Comparison of ENCODE assay signal across 14 cellular contexts in the genomic region with DNA sequence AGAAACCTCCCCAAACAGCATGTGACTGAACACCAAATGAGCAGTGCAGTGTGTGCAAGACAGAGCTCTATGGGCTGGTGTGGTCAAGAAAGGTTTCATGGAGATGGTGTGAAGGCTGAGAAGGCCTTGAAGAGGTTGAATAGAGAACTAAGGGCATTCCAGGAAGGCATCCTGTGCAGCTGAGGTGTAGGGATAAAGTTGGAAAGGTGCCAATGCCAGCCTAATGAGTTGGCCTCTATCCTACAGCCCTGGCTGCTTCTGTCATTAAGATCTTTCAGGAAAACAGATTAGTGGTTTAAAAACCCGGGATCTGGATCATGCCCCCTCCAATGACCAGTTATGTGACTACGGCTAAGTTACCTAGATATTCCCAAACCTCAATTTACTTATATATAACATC. TPM values are rescaled to one million over a fixed set of nuclear protein-coding genes. Genes with fewer than 3 reads are reported as not detected.
DNase-seq lines count a peak whose midpoint lies in the region; ATAC-seq, FAIRE-seq and TF ChIP-seq lines count a peak whose summit lies in the region.
"Had no signal": no experiment of that assay in that cellular context is flagged by ENCODE, and none has a peak within 500 bp of the region (broad histone marks: within the 10 kb centered on the region; RNA-seq: fewer than 3 reads in every experiment).

No MANE protein-coding gene starts in this region.

- in situ Hi-C loops in mammary epithelial cell (cut with MboI; ENCODE audit: low sequenced_read_pairs in 2 of 2) (loop anchor here in 1 of 2 donors (10.0 kb wide), 1 partner anchor 48 kb away; no protein-coding TSS in a partner anchor), GM12878 (cut with MboI) (no loop called here)

- peak; percentile 45 for DNase-seq in MCF 10A (ENCODE audit: unreplicated experiment)
- no peak for DNase-seq in mammary epithelial cell
- peak; percentile 9 for DNase-seq in NCI-H1105 treated with DMSO at 0.1 percent for 48 hours (lab: John Stamatoyannopoulos, UW)
- DNase-seq in GM12878 (ENCODE audit: low read depth, low spot score): no peak
- DNase-seq in vagina (ENCODE audit: extremely low spot score in 2 of 2): peak; percentile 29 to 34
- no peak for DNase-seq in HPDE6-E6E7 (ENCODE audit: extremely low spot score)
- no peak for DNase-seq in NCI-H1092 (lab: John Stamatoyannopoulos, UW)
- DNase-seq: CD8-positive, alpha-beta T cell; DMS153; H9; NCI-H1930; NCI-H510A; PC-9 had no signal

- TF ChIP-seq POLR2A in GM12878 (IDR thresholded peaks at IDR 0.05; ENCODE audit: low read depth, low read length): no peak
- TF ChIP-seq POLR2A in vagina (IDR thresholded peaks at IDR 0.05): no peak

- H3K36me3 ChIP-seq in mammary epithelial cell (ENCODE audit: insufficient read depth, low read length) (peaks cover 21% of the 10 kb centered on the region), GM12878 (ENCODE audit: control insufficient read depth in 2 of 2, insufficient read depth in 2 of 2, low read length in 1 of 2) (peaks cover 14 to 19% of the 10 kb centered on the region in 2 experiments), vagina (peaks cover 0 to 15% of the 10 kb centered on the region in 2 donors)

- RAD21 ChIA-PET in GM12878 (lab: Charles Lee; ENCODE audit: unreplicated experiment): interaction anchor here (1.1 to 8.2 kb wide), 5 partner anchors 10 to 567 kb away, joined by 3 to 124 read pairs (median 79); a partner anchor contains a TSS

- H3K9me3 ChIP-seq in mammary epithelial cell (replicated peaks; ENCODE audit: insufficient read depth, low read length) (no peaks in the 10 kb centered on the region), GM12878 (replicated peaks; ENCODE audit: control insufficient read depth, insufficient read depth, low read length) (no peaks in the 10 kb centered on the region), vagina (no peaks in the 10 kb centered on the region)

- peaks cover 25% of the 10 kb centered on the region for H3K4me1 Mint-ChIP-seq in MCF 10A (ENCODE audit: insufficient read depth, unreplicated experiment)

- 93% methylated on average over 2 of the region's 2 CpGs for WGBS in mammary epithelial cell (ENCODE audit: low coverage, missing lambda C conversion rate)
- 76% methylated on average over 2 of the region's 2 CpGs for WGBS in GM12878 (ENCODE audit: insufficient coverage, insufficient replicate concordance, low lambda C conversion rate, missing lambda C conversion rate)

- H3K36me3 Mint-ChIP-seq in MCF 10A (ENCODE audit: insufficient read depth, unreplicated experiment): peaks cover 51% of the 10 kb centered on the region

- H3K27me3 ChIP-seq in mammary epithelial cell (ENCODE audit: insufficient read depth, low read length): no peaks in the 10 kb centered on the region
- H3K27me3 ChIP-seq in GM12878 (replicated peaks in 1 of 2; ENCODE audit: control insufficient read depth in 2 of 2, insufficient read depth in 2 of 2, low read length in 1 of 2): no peaks in the 10 kb centered on the region
- H3K27me3 ChIP-seq in vagina: no peaks in the 10 kb centered on the region

- H3K27ac ChIP-seq in mammary epithelial cell (ENCODE audit: insufficient read depth, low read depth, low read length): no peak overlapping the region
- no peak overlapping the region for H3K27ac ChIP-seq in GM12878 (ENCODE audit: control insufficient read depth, insufficient read depth)
- H3K27ac ChIP-seq in vagina: no peak overlapping the region
- H3K27ac ChIP-seq: PC-9 had no signal

- TF ChIP-seq CTCF in MCF 10A (IDR thresholded peaks at IDR 0.05; ENCODE audit: unreplicated experiment) (no peak), mammary epithelial cell (conservative IDR thresholded peaks at IDR 0.05 in 1 of 2, IDR thresholded peaks at IDR 0.05 in 1 of 2; ENCODE audit: extremely low read depth in 1 of 2, insufficient read depth in 1 of 2, low read depth in 1 of 2, low read length in 2 of 2) (no peak), GM12878 (IDR thresholded peaks at IDR 0.05 in 2 of 3, conservative IDR thresholded peaks at IDR 0.05 in 1 of 3; ENCODE audit: control insufficient read depth in 2 of 3, extremely low read depth in 1 of 3, insufficient read depth in 1 of 3, low read depth in 3 of 3, low read length in 3 of 3) (no peak), vagina (IDR thresholded peaks at IDR 0.05) (no peak)

- H3K4me1 ChIP-seq in mammary epithelial cell (ENCODE audit: insufficient read depth, low read length): peaks cover 16% of the 10 kb centered on the region
- H3K4me1 ChIP-seq in GM12878 (ENCODE audit: control insufficient read depth, insufficient read depth, low read length): peaks cover 26% of the 10 kb centered on the region
- H3K4me1 ChIP-seq in vagina: peaks cover 25% of the 10 kb centered on the region

- H4K20me1 ChIP-seq in mammary epithelial cell (ENCODE audit: insufficient read depth, low read length) (no peaks in the 10 kb centered on the region), GM12878 (ENCODE audit: control insufficient read depth, insufficient read depth) (no peaks in the 10 kb centered on the region)

- peaks cover 73% of the 10 kb centered on the region for H3K79me2 ChIP-seq in mammary epithelial cell (ENCODE audit: insufficient read depth, low read length)
- peaks cover 56% of the 10 kb centered on the region for H3K79me2 ChIP-seq in GM12878 (ENCODE audit: control insufficient read depth, insufficient read depth, low read length)

- H3K4me3 ChIP-seq in mammary epithelial cell (replicated peaks in 1 of 3; ENCODE audit: insufficient read depth in 1 of 3, low read depth in 2 of 3, low read length in 3 of 3) (no peak overlapping the region), GM12878 (no peak overlapping the region), vagina (no peak overlapping the region)
- H3K4me3 ChIP-seq: PC-9 had no signal

- H3K27ac Mint-ChIP-seq in MCF 10A (ENCODE audit: low read depth, unreplicated experiment): no peak overlapping the region
- H3K27ac Mint-ChIP-seq: CD8-positive, alpha-beta T cell had no signal

- H3K4me3 Mint-ChIP-seq in MCF 10A (ENCODE audit: unreplicated experiment): no peak overlapping the region
- H3K4me3 Mint-ChIP-seq: CD8-positive, alpha-beta T cell; H9 had no signal

- no peak for TF ChIP-seq EP300 in GM12878 (IDR thresholded peaks at IDR 0.05; ENCODE audit: borderline replicate concordance in 1 of 2, control insufficient read depth in 1 of 2, low read depth in 2 of 2, low read length in 2 of 2)

- no peak for TF ChIP-seq RAD21 in GM12878 (IDR thresholded peaks at IDR 0.05; ENCODE audit: insufficient read depth, low read depth, low read length)

- H2AFZ ChIP-seq in mammary epithelial cell (ENCODE audit: low read depth, low read length) (no peak overlapping the region), GM12878 (ENCODE audit: control insufficient read depth, low read depth, low read length) (no peak overlapping the region)
- H2AFZ ChIP-seq: PC-9 had no signal

- CTCF ChIA-PET in MCF 10A (lab: Yijun Ruan, JAX): interaction anchor here (0.7 to 11.6 kb wide), 11 partner anchors 10 to 916 kb away, joined by 3 to 213 read pairs (median 6); a partner anchor contains a TSS
- CTCF ChIA-PET in mammary epithelial cell (lab: Charles Lee; ENCODE audit: low non-redundant PET): no interaction called here
- CTCF ChIA-PET in GM12878 (lab: Yijun Ruan, JAX): interaction anchor here (1.1 to 11.2 kb wide), 11 partner anchors 9 to 328 kb away, joined by 3 to 137 read pairs (median 10); a partner anchor contains a TSS

- no peaks in the 10 kb centered on the region for H3K9me3 Mint-ChIP-seq in MCF 10A (ENCODE audit: unreplicated experiment)
- H3K9me3 Mint-ChIP-seq: CD8-positive, alpha-beta T cell; H9 had no signal

- H3K9ac ChIP-seq in mammary epithelial cell (ENCODE audit: insufficient read depth, low read length): no peak overlapping the region
- H3K9ac ChIP-seq in GM12878 (ENCODE audit: control insufficient read depth, insufficient read depth, low read length): no peak overlapping the region

- dilution Hi-C loops in mammary epithelial cell (cut with HindIII; ENCODE audit: low sequenced_read_pairs): no loop called here

- no peak overlapping the region for H3K4me2 ChIP-seq in mammary epithelial cell (ENCODE audit: insufficient read depth, low read depth, low read length)
- peak overlapping the region; percentile 21 for H3K4me2 ChIP-seq in GM12878 (ENCODE audit: control insufficient read depth, insufficient read depth)
- H3K4me2 ChIP-seq: PC-9 had no signal

- no TSS peak for BruUV-seq in MCF 10A (replicated peaks; lab: Mats Ljungman, UMichigan)
- BruUV-seq in mammary epithelial cell (replicated peaks; lab: Mats Ljungman, UMichigan): no TSS peak
- BruUV-seq in GM12878 (replicated peaks; lab: Mats Ljungman, UMichigan): no TSS peak

- POLR2A ChIA-PET in MCF 10A (lab: Yijun Ruan, JAX): interaction anchor here (0.9 to 13.3 kb wide), 5 partner anchors 10 to 35 kb away, joined by 3 to 349 read pairs (median 4); a partner anchor contains a TSS
- POLR2A ChIA-PET in GM12878 (lab: Charles Lee): interaction anchor here (0.7 to 11.5 kb wide), 4 partner anchors 11 to 65 kb away, joined by 3 to 215 read pairs (median 7); a partner anchor contains a TSS

- H3K27me3 Mint-ChIP-seq in MCF 10A (ENCODE audit: insufficient read depth, unreplicated experiment): no peaks in the 10 kb centered on the region

- SMC1A ChIA-PET in GM12878 (lab: Charles Lee; ENCODE audit: uncharacterized antibody, unreplicated experiment): interaction anchor here (0.8 to 12.9 kb wide), 6 partner anchors 15 to 328 kb away, joined by 3 to 245 read pairs (median 8); a partner anchor contains a TSS

- FAIRE-seq in GM12878 (lab: Jason Lieb, UNC): no peak

- intact Hi-C loops in MCF 10A (cut with micrococcal nuclease) (no loop called here), mammary epithelial cell (cut with micrococcal nuclease) (no loop called here), GM12878 (cut with micrococcal nuclease; ENCODE audit: unreplicated experiment) (no loop called here), vagina (cut with DNase I) (no loop called here)

- ATAC-seq in GM12878 (no peak), HG02610 (IDR thresholded peaks at IDR 0.05; ENCODE audit: unreplicated experiment) (no peak)
- ATAC-seq: CD8-positive, alpha-beta T cell had no signal

RNA-seq across cellular contexts. Expression of a gene that starts 4.0 kb away (rescaled TPM):
- total RNA-seq in MCF 10A (2022): 83.5 and 85.6 TPM in 2 replicates
- 10 to 100 TPM; 57.7 to 61.5 TPM for total RNA-seq in mammary epithelial cell
- 84.5 TPM for polyA plus RNA-seq in mammary epithelial cell
- polyA minus RNA-seq in mammary epithelial cell: 163 TPM
- total RNA-seq in GM12878 (2013; cell fraction: nucleolus; rRNA removed): 97.4 and 102 TPM in 2 replicates
- 107 and 109 TPM in 2 replicates for total RNA-seq in GM12878 (2014; rRNA removed)
- 77.0 and 92.5 TPM in 2 replicates for total RNA-seq in GM12878 (2014; rRNA removed; fragmentation: Illumina TruSeq; extraction: Trizol)
- total RNA-seq in GM12878 (2021): 82.9 and 94.3 TPM in 2 replicates
- 88.0 TPM for polyA plus RNA-seq in GM12878 (2011; ENCODE audit: low read depth)
- polyA plus RNA-seq in GM12878 (2011; rRNA removed): 115 and 140 TPM in 2 replicates
- polyA plus RNA-seq in GM12878 (2011; cell fraction: cytosol; rRNA removed): 160 and 168 TPM in 2 replicates
- polyA plus RNA-seq in GM12878 (2011; cell fraction: nucleus; rRNA removed): 199 and 244 TPM in 2 replicates
- polyA plus RNA-seq in GM12878 (2012): 77.9 and 79.2 TPM in 2 replicates
- polyA plus RNA-seq in GM12878 (2014; fragmentation: Illumina TruSeq; extraction: Trizol): 115 and 135 TPM in 2 replicates
- 100 to 1,000 TPM in 1 of 2 experiments, 10 to 100 TPM in 1; 62.2 to 108 TPM for polyA plus RNA-seq in GM12878 (2014; fragmentation: Nextera tagmentation; extraction: Ambion mirVana)
- 107 and 115 TPM in 2 replicates for polyA plus RNA-seq in GM12878 (2014; rRNA removed)
- polyA plus RNA-seq in GM12878 (2016; fragmentation: Nextera tagmentation; extraction: Ambion mirVana): 100 to 1,000 TPM; 117 to 120 TPM
- polyA minus RNA-seq in GM12878 (2011; rRNA and poly(A)+ RNA removed): 119 and 130 TPM in 2 replicates
- 32.9 and 41.7 TPM in 2 replicates for polyA minus RNA-seq in GM12878 (2011; cell fraction: cytosol; rRNA and poly(A)+ RNA removed)
- polyA minus RNA-seq in GM12878 (2011; cell fraction: nucleus; rRNA and poly(A)+ RNA removed): 79.4 and 93.5 TPM in 2 replicates
- total RNA-seq in vagina: 44.7 TPM

RNA-seq across cellular contexts. Expression of a gene that starts 4.1 kb away (rescaled TPM):
- total RNA-seq in MCF 10A (2022) (12.5 and 13.3 TPM in 2 replicates), mammary epithelial cell (10 to 100 TPM in 1 of 2 donors, 1 to 10 TPM in 1; 5.7 to 12.1 TPM), GM12878 (2014; rRNA removed) (15.3 and 18.2 TPM in 2 replicates), GM12878 (2014; rRNA removed; fragmentation: Illumina TruSeq; extraction: Trizol) (6.6 and 6.8 TPM in 2 replicates), GM12878 (2021) (15.4 and 15.7 TPM in 2 replicates), vagina (5.6 TPM)
- polyA plus RNA-seq in mammary epithelial cell (11.0 TPM), GM12878 (2011; rRNA removed) (0.91 and 2.1 TPM in 2 replicates), GM12878 (2014; fragmentation: Illumina TruSeq; extraction: Trizol) (1.2 and 6.0 TPM in 2 replicates), GM12878 (2014; fragmentation: Nextera tagmentation; extraction: Ambion mirVana) (under 1 TPM; 0.23 to 0.64 TPM), GM12878 (2014; rRNA removed) (21.4 and 23.5 TPM in 2 replicates), GM12878 (2016; fragmentation: Nextera tagmentation; extraction: Ambion mirVana) (1 to 10 TPM; 7.5 to 9.5 TPM)
- 14.6 TPM for polyA minus RNA-seq in mammary epithelial cell
- total RNA-seq in GM12878 (2013; cell fraction: nucleolus; rRNA removed): 5.6 and 7.0 TPM in 2 replicates
- 1.3 TPM for polyA plus RNA-seq in GM12878 (2011; ENCODE audit: low read depth)
- 2.0 and 3.3 TPM in 2 replicates for polyA plus RNA-seq in GM12878 (2011; cell fraction: cytosol; rRNA removed)
- 27.8 and 32.1 TPM in 2 replicates for polyA plus RNA-seq in GM12878 (2011; cell fraction: nucleus; rRNA removed)
- polyA plus RNA-seq in GM12878 (2012): 4.7 and 5.4 TPM in 2 replicates
- polyA minus RNA-seq in GM12878 (2011; rRNA and poly(A)+ RNA removed): 1.3 and 1.4 TPM in 2 replicates
- 0.73 and 0.80 TPM in 2 replicates for polyA minus RNA-seq in GM12878 (2011; cell fraction: cytosol; rRNA and poly(A)+ RNA removed)
- 4.4 and 6.1 TPM in 2 replicates for polyA minus RNA-seq in GM12878 (2011; cell fraction: nucleus; rRNA and poly(A)+ RNA removed)

RNA-seq across cellular contexts. Expression of a gene that starts 13.8 kb away (rescaled TPM):
- total RNA-seq in MCF 10A (2022) (203 and 228 TPM in 2 replicates), mammary epithelial cell (100 to 1,000 TPM in 1 of 2 donors, 10 to 100 TPM in 1; 52.0 to 178 TPM), GM12878 (2014; rRNA removed) (42.6 and 45.5 TPM in 2 replicates), GM12878 (2014; rRNA removed; fragmentation: Illumina TruSeq; extraction: Trizol) (37.8 and 38.6 TPM in 2 replicates), GM12878 (2021) (159 and 168 TPM in 2 replicates), vagina (64.1 TPM)
- polyA plus RNA-seq in mammary epithelial cell (128 TPM), GM12878 (2011; rRNA removed) (43.6 and 45.5 TPM in 2 replicates), GM12878 (2014; fragmentation: Illumina TruSeq; extraction: Trizol) (122 and 124 TPM in 2 replicates), GM12878 (2014; fragmentation: Nextera tagmentation; extraction: Ambion mirVana) (10 to 100 TPM; 46.3 to 56.0 TPM), GM12878 (2014; rRNA removed) (62.1 and 69.4 TPM in 2 replicates), GM12878 (2016; fragmentation: Nextera tagmentation; extraction: Ambion mirVana) (100 to 1,000 TPM; 113 to 122 TPM)
- 507 TPM for polyA minus RNA-seq in mammary epithelial cell
- total RNA-seq in GM12878 (2013; cell fraction: nucleolus; rRNA removed): 41.5 and 54.1 TPM in 2 replicates
- polyA plus RNA-seq in GM12878 (2011; ENCODE audit: low read depth): 53.8 TPM
- 60.5 and 85.4 TPM in 2 replicates for polyA plus RNA-seq in GM12878 (2011; cell fraction: cytosol; rRNA removed)
- 108 and 216 TPM in 2 replicates for polyA plus RNA-seq in GM12878 (2011; cell fraction: nucleus; rRNA removed)
- 64.3 and 68.3 TPM in 2 replicates for polyA plus RNA-seq in GM12878 (2012)
- 95.9 and 106 TPM in 2 replicates for polyA minus RNA-seq in GM12878 (2011; rRNA and poly(A)+ RNA removed)
- 52.9 and 65.7 TPM in 2 replicates for polyA minus RNA-seq in GM12878 (2011; cell fraction: cytosol; rRNA and poly(A)+ RNA removed)
- polyA minus RNA-seq in GM12878 (2011; cell fraction: nucleus; rRNA and poly(A)+ RNA removed): 34.0 and 83.0 TPM in 2 replicates

RNA-seq across cellular contexts. Expression of a gene that starts 18.6 kb away (rescaled TPM):
- total RNA-seq in MCF 10A (2022): 21.2 and 22.1 TPM in 2 replicates
- total RNA-seq in mammary epithelial cell: 10 to 100 TPM; 23.7 to 32.0 TPM
- 12.3 TPM for polyA plus RNA-seq in mammary epithelial cell
- polyA minus RNA-seq in mammary epithelial cell: 17.2 TPM
- 61.9 and 72.1 TPM in 2 replicates for total RNA-seq in GM12878 (2013; cell fraction: nucleolus; rRNA removed)
- 13.1 and 18.0 TPM in 2 replicates for total RNA-seq in GM12878 (2014; rRNA removed)
- total RNA-seq in GM12878 (2014; rRNA removed; fragmentation: Illumina TruSeq; extraction: Trizol): 7.7 and 8.1 TPM in 2 replicates
- total RNA-seq in GM12878 (2021): 20.6 and 21.3 TPM in 2 replicates
- 15.7 TPM for polyA plus RNA-seq in GM12878 (2011; ENCODE audit: low read depth)
- 16.6 and 21.9 TPM in 2 replicates for polyA plus RNA-seq in GM12878 (2011; rRNA removed)
- 13.3 and 17.5 TPM in 2 replicates for polyA plus RNA-seq in GM12878 (2011; cell fraction: cytosol; rRNA removed)
- polyA plus RNA-seq in GM12878 (2011; cell fraction: nucleus; rRNA removed): 231 and 272 TPM in 2 replicates
- polyA plus RNA-seq in GM12878 (2012): 26.0 and 30.3 TPM in 2 replicates
- 3.2 and 8.9 TPM in 2 replicates for polyA plus RNA-seq in GM12878 (2014; fragmentation: Illumina TruSeq; extraction: Trizol)
- 1 to 10 TPM in 1 of 2 experiments, under 1 TPM in 1; 0.97 to 1.0 TPM for polyA plus RNA-seq in GM12878 (2014; fragmentation: Nextera tagmentation; extraction: Ambion mirVana)
- polyA plus RNA-seq in GM12878 (2014; rRNA removed): 19.1 and 22.8 TPM in 2 replicates
- polyA plus RNA-seq in GM12878 (2016; fragmentation: Nextera tagmentation; extraction: Ambion mirVana): 10 to 100 TPM in 1 of 2 experiments, 1 to 10 TPM in 1; 9.9 to 11.5 TPM
- 13.6 and 15.4 TPM in 2 replicates for polyA minus RNA-seq in GM12878 (2011; rRNA and poly(A)+ RNA removed)
- 4.1 and 5.5 TPM in 2 replicates for polyA minus RNA-seq in GM12878 (2011; cell fraction: cytosol; rRNA and poly(A)+ RNA removed)
- polyA minus RNA-seq in GM12878 (2011; cell fraction: nucleus; rRNA and poly(A)+ RNA removed): 37.4 and 42.8 TPM in 2 replicates
- total RNA-seq in vagina: 42.2 TPM

RNA-seq across cellular contexts. Expression of a gene that starts 49.4 kb away (rescaled TPM):
- total RNA-seq in MCF 10A (2022) (19.8 and 22.8 TPM in 2 replicates), mammary epithelial cell (10 to 100 TPM in 1 of 2 donors, 1 to 10 TPM in 1; 6.0 to 10.0 TPM), GM12878 (2014; rRNA removed) (0.05 TPM in 1 of 2 replicates, not detected in the other), GM12878 (2014; rRNA removed; fragmentation: Illumina TruSeq; extraction: Trizol) (not detected in 2 replicates), GM12878 (2021) (0.08 TPM in 2 replicates), vagina (13.3 TPM)
- polyA plus RNA-seq in mammary epithelial cell (6.0 TPM), GM12878 (2011; rRNA removed) (not detected in 2 replicates), GM12878 (2014; fragmentation: Illumina TruSeq; extraction: Trizol) (0.01 and 0.05 TPM in 2 replicates), GM12878 (2014; fragmentation: Nextera tagmentation; extraction: Ambion mirVana) (not detected), GM12878 (2014; rRNA removed) (not detected in 2 replicates), GM12878 (2016; fragmentation: Nextera tagmentation; extraction: Ambion mirVana) (not detected)
- polyA minus RNA-seq in mammary epithelial cell: 18.6 TPM
- not detected in 2 replicates for total RNA-seq in GM12878 (2013; cell fraction: nucleolus; rRNA removed)
- polyA plus RNA-seq in GM12878 (2011; ENCODE audit: low read depth): not detected
- polyA plus RNA-seq in GM12878 (2011; cell fraction: cytosol; rRNA removed): not detected in 2 replicates
- 0.03 TPM in 1 of 2 replicates, not detected in the other for polyA plus RNA-seq in GM12878 (2011; cell fraction: nucleus; rRNA removed)
- 0.04 TPM in 1 of 2 replicates, not detected in the other for polyA plus RNA-seq in GM12878 (2012)
- polyA minus RNA-seq in GM12878 (2011; rRNA and poly(A)+ RNA removed): 0.29 TPM in 1 of 2 replicates, not detected in the other
- polyA minus RNA-seq in GM12878 (2011; cell fraction: cytosol; rRNA and poly(A)+ RNA removed): not detected in 2 replicates
- not detected in 2 replicates for polyA minus RNA-seq in GM12878 (2011; cell fraction: nucleus; rRNA and poly(A)+ RNA removed)

Comparison
In these comparisons a context has a peak if more than half of its experiments do, and no peak if none do; other contexts are left out.
1. DNase-seq: peak in MCF 10A (single experiment), NCI-H1105 treated with DMSO at 0.1 percent for 48 hours (single experiment) and vagina (2 of 2); none in mammary epithelial cell (single experiment), GM12878 (single experiment), HPDE6-E6E7 (single experiment) and NCI-H1092 (single experiment).